ENCODE assay signal across 5 cellular contexts in genomic region chr11:3419496-3419895, GRCh38. TPM values are rescaled to one million over a fixed set of nuclear protein-coding genes. Genes with fewer than 3 reads are reported as not detected.
A peak's percentile ranks its signal among the peaks of the same experiment; 100 is the strongest.
DNase-seq lines count a peak whose midpoint lies in the region; ATAC-seq and TF ChIP-seq lines count a peak whose summit lies in the region.
"Not testable (repeated sequence)": the region's sequence is repeated elsewhere in the genome, so short reads cannot be mapped to it uniquely, and the experiment has no call there.

No MANE protein-coding gene starts in this region.

- not testable (repeated sequence) for H3K9me3 ChIP-seq in CD8-positive, alpha-beta T cell (ENCODE audit: low read length); PC-9 (ENCODE audit: insufficient read depth, low read depth); endodermal cell (ENCODE audit: control insufficient read depth, low read length); spleen

- H3K79me2 ChIP-seq in PC-9 (ENCODE audit: low read depth), result not testable (repeated sequence)

- H3K27ac Mint-ChIP-seq in CD8-positive, alpha-beta T cell, result peak overlapping the region; percentile 30
- peak overlapping the region; percentile 41 for H3K27ac Mint-ChIP-seq in activated naive CD4-positive, alpha-beta T cell treated with anti-CD3 and anti-CD28 coated beads, Interleukin-2, amount 50 U/mL, for 24 hours
- not testable (repeated sequence) for H3K27ac Mint-ChIP-seq in endodermal cell

- TF ChIP-seq CTCF in CD8-positive, alpha-beta T cell (IDR thresholded peaks at IDR 0.05); PC-9 (conservative IDR thresholded peaks at IDR 0.05); endodermal cell (conservative IDR thresholded peaks at IDR 0.05); spleen (IDR thresholded peaks at IDR 0.05 in 8 of 11, conservative IDR thresholded peaks at IDR 0.05 in 3 of 11): not testable (repeated sequence)

- H3K4me2 ChIP-seq in PC-9, result peak overlapping the region; percentile 36; the same call in 1 of the 2 replicates

- intact Hi-C loops in CD8-positive, alpha-beta T cell (cut with DNase I, micrococcal nuclease); spleen (cut with DNase I; ENCODE audit: low total_unique reads): not testable (repeated sequence)
- intact Hi-C loops in PC-9 (cut with micrococcal nuclease; ENCODE audit: unreplicated experiment), result loop anchor here (5.0 kb wide), 1 partner anchor 487 kb away; no protein-coding TSS in a partner anchor

- not testable (repeated sequence) for H3K4me3 Mint-ChIP-seq in CD8-positive, alpha-beta T cell; activated naive CD4-positive, alpha-beta T cell treated with anti-CD3 and anti-CD28 coated beads, Interleukin-2, amount 50 U/mL, for 24 hours; endodermal cell

- CTCF ChIA-PET in CD8-positive, alpha-beta T cell (lab: Charles Lee), result interaction anchor here (1.0 kb wide), 1 partner anchor 79 kb away, joined by 3 read pairs; no protein-coding TSS in a partner anchor
- CTCF ChIA-PET in PC-9 (lab: Charles Lee), result not testable (repeated sequence)

- POLR2A ChIA-PET in CD8-positive, alpha-beta T cell (lab: Charles Lee); PC-9 (lab: Charles Lee; ENCODE audit: unreplicated experiment): not testable (repeated sequence)

- not testable (repeated sequence) for H3F3A ChIP-seq in PC-9 (ENCODE audit: insufficient read depth, low read depth)

- BruUV-seq in PC-9 (replicated peaks; lab: Mats Ljungman, UMichigan), result not testable (repeated sequence)

- not testable (repeated sequence) for H3K27me3 Mint-ChIP-seq in CD8-positive, alpha-beta T cell (ENCODE audit: low read depth); activated naive CD4-positive, alpha-beta T cell treated with anti-CD3 and anti-CD28 coated beads, Interleukin-2, amount 50 U/mL, for 24 hours; endodermal cell (ENCODE audit: insufficient read depth)

- H3K27me3 ChIP-seq in CD8-positive, alpha-beta T cell (ENCODE audit: insufficient read depth, low read length); PC-9 (ENCODE audit: insufficient read depth, low read depth); endodermal cell (ENCODE audit: control insufficient read depth, insufficient read depth, low read length, poor library complexity, severe bottlenecking); spleen (replicated peaks in 1 of 7): not testable (repeated sequence)

- peaks cover 14% of the 10 kb centered on the region for H3K4me1 Mint-ChIP-seq in CD8-positive, alpha-beta T cell (ENCODE audit: low read depth)
- peaks cover 22% of the 10 kb centered on the region for H3K4me1 Mint-ChIP-seq in activated naive CD4-positive, alpha-beta T cell treated with anti-CD3 and anti-CD28 coated beads, Interleukin-2, amount 50 U/mL, for 24 hours
- not testable (repeated sequence) for H3K4me1 Mint-ChIP-seq in endodermal cell

- H3K4me3 ChIP-seq in CD8-positive, alpha-beta T cell (ENCODE audit: low read depth, low read length); PC-9; endodermal cell (ENCODE audit: low read length); spleen: not testable (repeated sequence)

- H4K20me1 ChIP-seq in PC-9 (ENCODE audit: insufficient read depth), result not testable (repeated sequence)

- H3K36me3 Mint-ChIP-seq in CD8-positive, alpha-beta T cell; activated naive CD4-positive, alpha-beta T cell treated with anti-CD3 and anti-CD28 coated beads, Interleukin-2, amount 50 U/mL, for 24 hours; endodermal cell (ENCODE audit: low read depth): not testable (repeated sequence)

- H3K9me3 Mint-ChIP-seq in CD8-positive, alpha-beta T cell; activated naive CD4-positive, alpha-beta T cell treated with anti-CD3 and anti-CD28 coated beads, Interleukin-2, amount 50 U/mL, for 24 hours; endodermal cell: not testable (repeated sequence)

- not testable (repeated sequence) for TF ChIP-seq POLR2A in spleen (IDR thresholded peaks at IDR 0.05)

- H2AFZ ChIP-seq in PC-9, result not testable (repeated sequence)

- H3K9ac ChIP-seq in endodermal cell (ENCODE audit: extremely low read depth, low read length, poor library complexity, severe bottlenecking), result not testable (repeated sequence)

- not testable (repeated sequence) for H3K9me2 ChIP-seq in PC-9 (ENCODE audit: insufficient read depth)

- not testable (repeated sequence) for H3K4me1 ChIP-seq in CD8-positive, alpha-beta T cell (ENCODE audit: insufficient read depth, low read length); PC-9 (replicated peaks; ENCODE audit: insufficient read depth); endodermal cell (ENCODE audit: control insufficient read depth, insufficient read depth, low read length)
- peaks cover 0 to 13% (median 8%) of the 10 kb centered on the region in 6 donors for H3K4me1 ChIP-seq in spleen

- H3K27ac ChIP-seq in CD8-positive, alpha-beta T cell (ENCODE audit: low read depth, low read length); PC-9; endodermal cell (ENCODE audit: low read depth, low read length); spleen: not testable (repeated sequence)

- 94% methylated on average over 1 of the region's 1 CpG; no CpG with 5 or more reads in 1 of the 2 experiments for WGBS in endodermal cell (ENCODE audit: insufficient coverage in 1 of 2, insufficient read length in 1 of 2), 2 experiments
- WGBS in spleen, 5 donors, result 81 to 100% (median 94%) methylated on average over 1 of the region's 1 CpG; no CpG with 5 or more reads in 1 of the 5 donors

- ATAC-seq in CD8-positive, alpha-beta T cell, result not testable (repeated sequence)

- H3K36me3 ChIP-seq in CD8-positive, alpha-beta T cell (ENCODE audit: insufficient read depth, low read length); PC-9 (ENCODE audit: low read depth); endodermal cell (ENCODE audit: control insufficient read depth, insufficient read depth, low read length); spleen: not testable (repeated sequence)

- not testable (repeated sequence) for DNase-seq in CD8-positive, alpha-beta T cell; PC-9
- DNase-seq in endodermal cell, result peak; percentile 32
- DNase-seq in spleen, result peak; percentile 51

RNA-seq across cellular contexts. Expression of gene ZNF195, which starts 40.5 kb away (rescaled TPM):
- 10 to 100 TPM; 25.5 to 29.1 TPM for total RNA-seq in CD8-positive, alpha-beta T cell
- total RNA-seq in PC-9 (2021) (11.4 and 13.4 TPM in 2 replicates), endodermal cell (10 to 100 TPM; 47.2 to 65.1 TPM), spleen (10 to 100 TPM; 26.8 to 39.8 (median 31.6) TPM)
- polyA plus RNA-seq in endodermal cell (2013, experiment 1 of 2), result 45.8 TPM
- polyA plus RNA-seq in endodermal cell (2013, experiment 2 of 2), result 41.1 TPM
- polyA plus RNA-seq in spleen, result 10 to 100 TPM; 15.3 to 21.3 (median 16.6) TPM
